24 cellular contexts compared by ENCODE assay signal in the genomic region with DNA sequence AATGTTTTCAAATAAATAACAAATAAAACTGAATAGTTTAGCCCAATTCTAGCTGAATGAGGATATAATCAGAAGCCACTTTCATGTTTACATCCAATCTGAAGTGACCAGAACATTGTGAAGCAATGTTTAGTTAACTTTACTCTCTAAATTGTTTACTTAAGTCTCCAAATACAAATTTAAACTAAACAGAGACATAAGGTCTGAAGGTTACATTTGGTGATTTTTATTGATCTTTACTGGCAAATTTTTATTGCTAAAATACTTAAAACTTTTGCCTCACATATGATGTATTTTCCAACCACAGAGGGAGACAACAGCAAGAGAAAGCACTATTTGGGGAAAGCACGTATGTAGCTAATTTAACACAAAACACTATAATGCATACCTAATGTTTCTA.
"Had no signal": no experiment of that assay in that cellular context is flagged by ENCODE, and none has a peak within 500 bp of the region (broad histone marks: within the 10 kb centered on the region; RNA-seq: fewer than 3 reads in every experiment).

No MANE protein-coding gene starts in this region.

- H3K27me3 ChIP-seq: esophagus squamous epithelium, gastrocnemius medialis, heart right ventricle, spleen, testis, transverse colon had no signal

- H3K9ac ChIP-seq: parathyroid adenoma had no signal

- H3K27me3 Mint-ChIP-seq: dendritic cell treated with granulocyte-macrophage colony-stimulating factor and Interleukin-4, amounts not matched to agents 40 ng/mL and 50 ng/mL, for 4 days; naive B cell; stimulated activated naive B cell treated with anti-CD40 and anti-IgM and Interleukin-4, amounts not matched to agents 10 μg/mL and 1 μg/mL and 100 μg/mL, for 72 hours; stimulated activated naive CD8-positive, alpha-beta T cell treated with anti-CD3 and anti-CD28 coated beads, Interleukin-15, amount 100 ng/mL, for 72 hours had no signal

- H3K9me3 Mint-ChIP-seq: dendritic cell treated with granulocyte-macrophage colony-stimulating factor and Interleukin-4, amounts not matched to agents 40 ng/mL and 50 ng/mL, for 4 days; naive B cell; nephron; stimulated activated naive B cell treated with anti-CD40 and anti-IgM and Interleukin-4, amounts not matched to agents 10 μg/mL and 1 μg/mL and 100 μg/mL, for 72 hours; stimulated activated naive CD8-positive, alpha-beta T cell treated with anti-CD3 and anti-CD28 coated beads, Interleukin-15, amount 100 ng/mL, for 72 hours had no signal

- DNase-seq: caudate nucleus; esophagus squamous epithelium; gastrocnemius medialis; heart right ventricle; islet precursor cell; left ventricle myocardium inferior; mesendoderm; naive B cell; occipital lobe; retina; spleen; stimulated activated CD4-positive, alpha-beta T cell treated with anti-CD3 and anti-CD28 coated beads, Interleukin-15, amount 100 ng/mL, for 24 hours; stimulated activated CD4-positive, alpha-beta T cell treated with anti-CD3 and anti-CD28 coated beads, Interleukin-2, amount 100 ng/mL, for 24 hours; stimulated activated CD4-positive, alpha-beta T cell treated with anti-CD3 and anti-CD28 coated beads, Interleukin-4, amount 100 ng/mL, for 4 hours; stimulated activated naive B cell treated with anti-CD40 and anti-IgM and Interleukin-4, amounts not matched to agents 10 μg/mL and 1 μg/mL and 100 μg/mL, for 72 hours; stimulated activated naive CD8-positive, alpha-beta T cell treated with anti-CD3 and anti-CD28 coated beads, Interleukin-15, amount 100 ng/mL, for 72 hours; testis; transverse colon had no signal

- ATAC-seq: gastrocnemius medialis; heart right ventricle; sciatic nerve; stimulated activated naive B cell treated with anti-CD40 and anti-IgM and Interleukin-4, amounts not matched to agents 10 μg/mL and 1 μg/mL and 100 μg/mL, for 72 hours; stimulated activated naive CD8-positive, alpha-beta T cell treated with anti-CD3 and anti-CD28 coated beads, Interleukin-15, amount 100 ng/mL, for 72 hours had no signal

- H3K9me3 ChIP-seq: esophagus squamous epithelium, gastrocnemius medialis, heart right ventricle, left ventricle myocardium inferior, prostate gland, spleen, testis, transverse colon had no signal

- H3K27ac ChIP-seq: esophagus squamous epithelium, gastrocnemius medialis, heart right ventricle, left ventricle myocardium inferior, parathyroid adenoma, prostate gland, spleen, testis, transverse colon had no signal

- H3K27ac Mint-ChIP-seq: dendritic cell treated with granulocyte-macrophage colony-stimulating factor and Interleukin-4, amounts not matched to agents 40 ng/mL and 50 ng/mL, for 4 days; naive B cell; nephron; stimulated activated naive B cell treated with anti-CD40 and anti-IgM and Interleukin-4, amounts not matched to agents 10 μg/mL and 1 μg/mL and 100 μg/mL, for 72 hours; stimulated activated naive CD8-positive, alpha-beta T cell treated with anti-CD3 and anti-CD28 coated beads, Interleukin-15, amount 100 ng/mL, for 72 hours had no signal

- H3K4me1 Mint-ChIP-seq: stimulated activated naive B cell treated with anti-CD40 and anti-IgM and Interleukin-4, amounts not matched to agents 10 μg/mL and 1 μg/mL and 100 μg/mL, for 72 hours had no signal

- H3K4me3 Mint-ChIP-seq: dendritic cell treated with granulocyte-macrophage colony-stimulating factor and Interleukin-4, amounts not matched to agents 40 ng/mL and 50 ng/mL, for 4 days; naive B cell; nephron; stimulated activated naive B cell treated with anti-CD40 and anti-IgM and Interleukin-4, amounts not matched to agents 10 μg/mL and 1 μg/mL and 100 μg/mL, for 72 hours; stimulated activated naive CD8-positive, alpha-beta T cell treated with anti-CD3 and anti-CD28 coated beads, Interleukin-15, amount 100 ng/mL, for 72 hours had no signal

- H3K4me3 ChIP-seq: esophagus squamous epithelium, gastrocnemius medialis, heart right ventricle, left ventricle myocardium inferior, lung, prostate gland, spleen, testis, transverse colon had no signal

- H3K36me3 Mint-ChIP-seq: stimulated activated naive B cell treated with anti-CD40 and anti-IgM and Interleukin-4, amounts not matched to agents 10 μg/mL and 1 μg/mL and 100 μg/mL, for 72 hours had no signal

- H3K36me3 ChIP-seq: gastrocnemius medialis, prostate gland, transverse colon had no signal

- H3K4me1 ChIP-seq: esophagus squamous epithelium, gastrocnemius medialis, heart right ventricle, left ventricle myocardium inferior, parathyroid adenoma, prostate gland, spleen, testis, transverse colon had no signal
